Comparison of ENCODE assay signal across 9 cellular contexts in the genomic region with DNA sequence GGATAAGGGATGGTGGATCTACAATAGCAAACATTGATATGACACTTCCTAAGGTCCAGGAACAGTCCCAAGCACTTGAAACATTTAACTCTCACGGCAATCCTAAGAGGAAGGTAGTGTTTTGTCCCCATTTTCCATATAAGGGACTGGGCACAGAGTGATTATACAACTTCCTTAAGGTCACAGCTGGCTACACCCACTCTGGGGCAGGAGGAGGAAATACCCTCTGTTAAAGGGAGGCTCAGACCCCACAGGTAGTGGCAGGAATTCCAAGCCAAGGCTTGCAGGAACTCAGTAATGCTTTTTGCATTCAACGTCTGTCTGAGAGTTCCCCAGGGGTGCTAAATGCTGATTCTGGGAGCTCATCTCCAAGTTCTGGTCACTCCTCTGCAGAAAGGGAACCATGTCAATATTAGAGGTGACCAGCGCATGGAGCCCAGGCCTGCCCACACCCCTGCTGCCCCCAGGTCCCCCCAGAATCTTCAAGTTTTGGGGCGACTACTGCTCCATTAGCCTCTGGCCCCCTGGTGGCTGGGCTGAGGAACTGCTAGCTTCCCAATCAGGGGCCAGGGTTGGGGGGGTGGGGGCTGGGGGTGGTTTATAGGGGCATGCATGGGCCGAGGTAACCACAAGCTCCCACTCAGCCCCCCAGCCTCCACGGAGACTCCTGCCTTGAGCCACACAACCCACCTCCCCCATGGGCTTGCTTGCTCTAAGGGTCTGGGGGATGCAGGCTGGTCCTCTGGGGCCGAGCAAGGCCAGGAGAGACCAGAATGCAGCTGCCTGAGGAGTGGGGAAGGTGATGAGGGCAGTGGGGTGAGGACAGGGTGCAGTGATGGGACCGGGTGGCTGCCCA. TPM values are rescaled to one million over a fixed set of nuclear protein-coding genes. Genes with fewer than 3 reads are reported as not detected.
DNase-seq lines count a peak whose midpoint lies in the region; ATAC-seq and TF ChIP-seq lines count a peak whose summit lies in the region.
"Had no signal": no experiment of that assay in that cellular context is flagged by ENCODE, and none has a peak within 500 bp of the region (broad histone marks: within the 10 kb centered on the region; RNA-seq: fewer than 3 reads in every experiment).

No MANE protein-coding gene starts in this region.

- no peak overlapping the region for H3K4me3 Mint-ChIP-seq in activated CD8-positive, alpha-beta memory T cell treated with anti-CD3 and anti-CD28 coated beads, Interleukin-2, amount 10 ng/mL, durations not matched to agents 7 days and 5 days
- H3K4me3 Mint-ChIP-seq in stimulated activated naive B cell treated with anti-CD40 and anti-IgM and Interleukin-4, amounts not matched to agents 10 μg/mL and 1 μg/mL and 100 μg/mL, for 72 hours = no peak overlapping the region

- H3K9me2 ChIP-seq in PC-3 (replicated peaks; ENCODE audit: low read length) = no peaks in the 10 kb centered on the region

- no peaks in the 10 kb centered on the region; the same call in 1 of the 2 replicates for H3K36me3 ChIP-seq in PC-3 (ENCODE audit: low read depth, low read length)

- no peaks in the 10 kb centered on the region for H3K9me3 ChIP-seq in PC-3 (ENCODE audit: low read length)

- no peak overlapping the region for H2AFZ ChIP-seq in PC-3 (ENCODE audit: low read length)

- no TSS peak for BruUV-seq in PC-3 (replicated peaks; lab: Mats Ljungman, UMichigan)

- no peak overlapping the region for H3K27ac Mint-ChIP-seq in activated CD8-positive, alpha-beta memory T cell treated with anti-CD3 and anti-CD28 coated beads, Interleukin-2, amount 10 ng/mL, durations not matched to agents 7 days and 5 days
- no peak overlapping the region for H3K27ac Mint-ChIP-seq in stimulated activated naive B cell treated with anti-CD40 and anti-IgM and Interleukin-4, amounts not matched to agents 10 μg/mL and 1 μg/mL and 100 μg/mL, for 72 hours

- H3K27ac ChIP-seq in PC-3 (ENCODE audit: low read length) = no peak overlapping the region

- H3K4me1 ChIP-seq in PC-3 (ENCODE audit: insufficient read depth, low read length) = no peaks in the 10 kb centered on the region

- H3K79me2 ChIP-seq in PC-3 (ENCODE audit: low read length) = no peaks in the 10 kb centered on the region

- H3K9ac ChIP-seq in PC-3 (ENCODE audit: low read length) = no peak overlapping the region

- H3K4me1 Mint-ChIP-seq in activated CD8-positive, alpha-beta memory T cell treated with anti-CD3 and anti-CD28 coated beads, Interleukin-2, amount 10 ng/mL, durations not matched to agents 7 days and 5 days = no peaks in the 10 kb centered on the region
- H3K4me1 Mint-ChIP-seq in stimulated activated naive B cell treated with anti-CD40 and anti-IgM and Interleukin-4, amounts not matched to agents 10 μg/mL and 1 μg/mL and 100 μg/mL, for 72 hours = no peaks in the 10 kb centered on the region

- POLR2A ChIA-PET in PC-3 (lab: Charles Lee; ENCODE audit: unreplicated experiment) = no interaction called here

- intact Hi-C loops in PC-3 (cut with micrococcal nuclease) = no loop called here

- no peaks in the 10 kb centered on the region for H3K27me3 ChIP-seq in PC-3 (ENCODE audit: low read length)

- peaks cover 6% of the 10 kb centered on the region for H3K27me3 Mint-ChIP-seq in activated CD8-positive, alpha-beta memory T cell treated with anti-CD3 and anti-CD28 coated beads, Interleukin-2, amount 10 ng/mL, durations not matched to agents 7 days and 5 days
- H3K27me3 Mint-ChIP-seq in stimulated activated naive B cell treated with anti-CD40 and anti-IgM and Interleukin-4, amounts not matched to agents 10 μg/mL and 1 μg/mL and 100 μg/mL, for 72 hours = peaks cover 50 to 57% of the 10 kb centered on the region in 2 donors

- CTCF ChIA-PET in activated CD8-positive, alpha-beta memory T cell treated with anti-CD3 and anti-CD28 coated beads, Interleukin-2, amount 10 ng/mL, durations not matched to agents 7 days and 5 days (lab: Charles Lee) = interaction anchor here (0.6 to 6.0 kb wide), 20 partner anchors 8 to 615 kb away, joined by 3 to 60 read pairs (median 3); partner anchors contain the start of genes CHPF, GMPPA, INHA and OBSL1
- CTCF ChIA-PET in PC-3 (lab: Charles Lee) = interaction anchor here (0.5 to 0.8 kb wide), 4 partner anchors 21 to 74 kb away, joined by 3 to 4 read pairs (median 4); no protein-coding TSS in a partner anchor

- no peak overlapping the region for H3K4me2 ChIP-seq in PC-3 (ENCODE audit: low read length)

- TF ChIP-seq CTCF in PC-3 (conservative IDR thresholded peaks at IDR 0.05; ENCODE audit: low read depth, low read length) = peak; percentile 64
- peak; percentile 47 for TF ChIP-seq CTCF in foreskin fibroblast (IDR thresholded peaks at IDR 0.05; ENCODE audit: low read depth, low read length)

- no peaks in the 10 kb centered on the region for H3F3A ChIP-seq in PC-3 (ENCODE audit: low read length, unreplicated experiment)

- H3K9me3 Mint-ChIP-seq in activated CD8-positive, alpha-beta memory T cell treated with anti-CD3 and anti-CD28 coated beads, Interleukin-2, amount 10 ng/mL, durations not matched to agents 7 days and 5 days (ENCODE audit: low read depth) = no peaks in the 10 kb centered on the region
- H3K9me3 Mint-ChIP-seq in stimulated activated naive B cell treated with anti-CD40 and anti-IgM and Interleukin-4, amounts not matched to agents 10 μg/mL and 1 μg/mL and 100 μg/mL, for 72 hours = peaks cover 0 to 2% of the 10 kb centered on the region in 2 donors

- DNase-seq in activated CD8-positive, alpha-beta memory T cell treated with anti-CD3 and anti-CD28 coated beads, Interleukin-2, amount 10 ng/mL, durations not matched to agents 7 days and 5 days = no peak
- no peak for DNase-seq in activated CD8-positive, alpha-beta memory T cell treated with anti-CD3 and anti-CD28 coated beads for 24 hours
- DNase-seq in PC-3 (no peak), foreskin fibroblast (no peak), HUDEP-2 (lab: John Stamatoyannopoulos, UW; ENCODE audit: unreplicated experiment in 76 of 76) (no peak)
- DNase-seq in stimulated activated naive B cell treated with anti-CD40 and anti-IgM and Interleukin-4, amounts not matched to agents 10 μg/mL and 1 μg/mL and 100 μg/mL, for 72 hours = no peak

- H3K36me3 Mint-ChIP-seq in activated CD8-positive, alpha-beta memory T cell treated with anti-CD3 and anti-CD28 coated beads, Interleukin-2, amount 10 ng/mL, durations not matched to agents 7 days and 5 days = no peaks in the 10 kb centered on the region
- H3K36me3 Mint-ChIP-seq in stimulated activated naive B cell treated with anti-CD40 and anti-IgM and Interleukin-4, amounts not matched to agents 10 μg/mL and 1 μg/mL and 100 μg/mL, for 72 hours = no peaks in the 10 kb centered on the region

- peak; percentile 49 for ATAC-seq in activated CD8-positive, alpha-beta memory T cell treated with anti-CD3 and anti-CD28 coated beads, Interleukin-2, amount 10 ng/mL, durations not matched to agents 7 days and 5 days
- ATAC-seq in PC-3 (peak; percentile 34), GM18498 (IDR thresholded peaks at IDR 0.05; ENCODE audit: unreplicated experiment) (no peak), HG02588 (IDR thresholded peaks at IDR 0.05; ENCODE audit: unreplicated experiment) (no peak)
- peak; percentile 36 to 45 for ATAC-seq in stimulated activated naive B cell treated with anti-CD40 and anti-IgM and Interleukin-4, amounts not matched to agents 10 μg/mL and 1 μg/mL and 100 μg/mL, for 72 hours (replicated peaks)

- no peak overlapping the region for H3K4me3 ChIP-seq in PC-3 (ENCODE audit: low read length)
- H3K4me3 ChIP-seq in foreskin fibroblast (ENCODE audit: low read depth in 1 of 2, low read length in 2 of 2) = no peak overlapping the region

- no peaks in the 10 kb centered on the region for H4K20me1 ChIP-seq in PC-3 (ENCODE audit: low read length)

RNA-seq across cellular contexts. Expression of gene OBSL1, which starts 11.1 kb away (rescaled TPM):
- under 1 TPM in 1 of 2 experiments, not detected in 1; 0.16 TPM for total RNA-seq in activated CD8-positive, alpha-beta memory T cell treated with anti-CD3 and anti-CD28 coated beads, Interleukin-2, amount 10 ng/mL, durations not matched to agents 7 days and 5 days
- total RNA-seq in PC-3 (2014; rRNA removed) = 122 and 148 TPM in 2 replicates

RNA-seq across cellular contexts. Expression of gene INHA, which starts 11.8 kb away (rescaled TPM):
- total RNA-seq in activated CD8-positive, alpha-beta memory T cell treated with anti-CD3 and anti-CD28 coated beads, Interleukin-2, amount 10 ng/mL, durations not matched to agents 7 days and 5 days = not detected
- total RNA-seq in PC-3 (2014; rRNA removed) = 1.3 and 1.5 TPM in 2 replicates
- total RNA-seq: pulmonary artery endothelial cell had no signal

RNA-seq across cellular contexts. Expression of gene TMEM198, which starts 16.4 kb away (rescaled TPM):
- total RNA-seq in activated CD8-positive, alpha-beta memory T cell treated with anti-CD3 and anti-CD28 coated beads, Interleukin-2, amount 10 ng/mL, durations not matched to agents 7 days and 5 days = 1 to 10 TPM; 1.8 to 2.8 TPM
- total RNA-seq in PC-3 (2014; rRNA removed) = 1.1 and 5.2 TPM in 2 replicates
- total RNA-seq: pulmonary artery endothelial cell had no signal

RNA-seq across cellular contexts. Expression of gene CHPF, which starts 16.7 kb away (rescaled TPM):
- 10 to 100 TPM; 14.2 to 24.4 TPM for total RNA-seq in activated CD8-positive, alpha-beta memory T cell treated with anti-CD3 and anti-CD28 coated beads, Interleukin-2, amount 10 ng/mL, durations not matched to agents 7 days and 5 days
- 139 and 210 TPM in 2 replicates for total RNA-seq in PC-3 (2014; rRNA removed)

RNA-seq across cellular contexts. Expression of gene STK11IP, which starts 37.4 kb away (rescaled TPM):
- 10 to 100 TPM; 27.7 to 30.8 TPM for total RNA-seq in activated CD8-positive, alpha-beta memory T cell treated with anti-CD3 and anti-CD28 coated beads, Interleukin-2, amount 10 ng/mL, durations not matched to agents 7 days and 5 days
- 17.7 and 26.4 TPM in 2 replicates for total RNA-seq in PC-3 (2014; rRNA removed)

Comparison
In these comparisons a context has a peak if more than half of its experiments do, and no peak if none do; other contexts are left out.
1. ATAC-seq: peak in activated CD8-positive, alpha-beta memory T cell treated with anti-CD3 and anti-CD28 coated beads, Interleukin-2, amount 10 ng/mL, durations not matched to agents 7 days and 5 days (single experiment), PC-3 (single experiment) and stimulated activated naive B cell treated with anti-CD40 and anti-IgM and Interleukin-4, amounts not matched to agents 10 μg/mL and 1 μg/mL and 100 μg/mL, for 72 hours (2 of 2); none in GM18498 (single experiment) and HG02588 (single experiment).
2. RNA of gene OBSL1, which starts 11.1 kb away (total RNA-seq): 122 to 148 TPM in PC-3; 0.16 TPM in activated CD8-positive, alpha-beta memory T cell treated with anti-CD3 and anti-CD28 coated beads, Interleukin-2, amount 10 ng/mL, durations not matched to agents 7 days and 5 days; every median in the first group is over 100 times any median in the second.